ENCODE assay signal across 2 cellular contexts in the genomic region with DNA sequence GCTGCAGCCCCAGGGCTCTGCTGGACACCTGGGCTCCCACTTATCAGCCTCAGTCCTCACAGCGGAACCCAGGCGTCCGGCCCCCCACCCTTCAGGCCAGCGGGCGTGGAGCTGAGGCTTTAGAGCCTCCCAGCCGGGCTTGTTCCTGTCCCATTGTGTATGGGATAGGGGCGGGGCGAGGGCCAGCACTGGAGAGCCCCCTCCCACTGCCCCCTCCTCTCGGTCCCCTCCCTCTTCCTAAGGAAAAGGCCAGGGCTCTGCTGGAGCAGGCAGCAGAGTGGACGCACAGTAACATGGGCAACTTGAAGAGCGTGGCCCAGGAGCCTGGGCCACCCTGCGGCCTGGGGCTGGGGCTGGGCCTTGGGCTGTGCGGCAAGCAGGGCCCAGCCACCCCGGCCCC.
TF ChIP-seq lines count a peak whose summit lies in the region.

No MANE protein-coding gene starts in this region.

TF ChIP-seq in GM23338, 12 proteins besides CTCF, POLR2A, EP300 and RAD21 (continues in another document):
- TF ChIP-seq POLR2AphosphoS5 (IDR thresholded peaks at IDR 0.05; ENCODE audit: low read depth), result no peak
- TF ChIP-seq, protein P1, sequence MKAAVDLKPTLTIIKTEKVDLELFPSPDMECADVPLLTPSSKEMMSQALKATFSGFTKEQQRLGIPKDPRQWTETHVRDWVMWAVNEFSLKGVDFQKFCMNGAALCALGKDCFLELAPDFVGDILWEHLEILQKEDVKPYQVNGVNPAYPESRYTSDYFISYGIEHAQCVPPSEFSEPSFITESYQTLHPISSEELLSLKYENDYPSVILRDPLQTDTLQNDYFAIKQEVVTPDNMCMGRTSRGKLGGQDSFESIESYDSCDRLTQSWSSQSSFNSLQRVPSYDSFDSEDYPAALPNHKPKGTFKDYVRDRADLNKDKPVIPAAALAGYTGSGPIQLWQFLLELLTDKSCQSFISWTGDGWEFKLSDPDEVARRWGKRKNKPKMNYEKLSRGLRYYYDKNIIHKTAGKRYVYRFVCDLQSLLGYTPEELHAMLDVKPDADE (IDR thresholded peaks at IDR 0.05), result no peak
- no peak for TF ChIP-seq JUNB (IDR thresholded peaks at IDR 0.05; ENCODE audit: unreplicated experiment)
- no peak for TF ChIP-seq ZNF114 (CRISPR knock-in tag; IDR thresholded peaks at IDR 0.05)
- TF ChIP-seq CREB1 (CRISPR knock-in tag; IDR thresholded peaks at IDR 0.05; ENCODE audit: low read depth), result no peak
- TF ChIP-seq, protein P2, sequence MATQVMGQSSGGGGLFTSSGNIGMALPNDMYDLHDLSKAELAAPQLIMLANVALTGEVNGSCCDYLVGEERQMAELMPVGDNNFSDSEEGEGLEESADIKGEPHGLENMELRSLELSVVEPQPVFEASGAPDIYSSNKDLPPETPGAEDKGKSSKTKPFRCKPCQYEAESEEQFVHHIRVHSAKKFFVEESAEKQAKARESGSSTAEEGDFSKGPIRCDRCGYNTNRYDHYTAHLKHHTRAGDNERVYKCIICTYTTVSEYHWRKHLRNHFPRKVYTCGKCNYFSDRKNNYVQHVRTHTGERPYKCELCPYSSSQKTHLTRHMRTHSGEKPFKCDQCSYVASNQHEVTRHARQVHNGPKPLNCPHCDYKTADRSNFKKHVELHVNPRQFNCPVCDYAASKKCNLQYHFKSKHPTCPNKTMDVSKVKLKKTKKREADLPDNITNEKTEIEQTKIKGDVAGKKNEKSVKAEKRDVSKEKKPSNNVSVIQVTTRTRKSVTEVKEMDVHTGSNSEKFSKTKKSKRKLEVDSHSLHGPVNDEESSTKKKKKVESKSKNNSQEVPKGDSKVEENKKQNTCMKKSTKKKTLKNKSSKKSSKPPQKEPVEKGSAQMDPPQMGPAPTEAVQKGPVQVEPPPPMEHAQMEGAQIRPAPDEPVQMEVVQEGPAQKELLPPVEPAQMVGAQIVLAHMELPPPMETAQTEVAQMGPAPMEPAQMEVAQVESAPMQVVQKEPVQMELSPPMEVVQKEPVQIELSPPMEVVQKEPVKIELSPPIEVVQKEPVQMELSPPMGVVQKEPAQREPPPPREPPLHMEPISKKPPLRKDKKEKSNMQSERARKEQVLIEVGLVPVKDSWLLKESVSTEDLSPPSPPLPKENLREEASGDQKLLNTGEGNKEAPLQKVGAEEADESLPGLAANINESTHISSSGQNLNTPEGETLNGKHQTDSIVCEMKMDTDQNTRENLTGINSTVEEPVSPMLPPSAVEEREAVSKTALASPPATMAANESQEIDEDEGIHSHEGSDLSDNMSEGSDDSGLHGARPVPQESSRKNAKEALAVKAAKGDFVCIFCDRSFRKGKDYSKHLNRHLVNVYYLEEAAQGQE (IDR thresholded peaks at IDR 0.05; ENCODE audit: unreplicated experiment), result no peak
- TF ChIP-seq EZH2phosphoT487 (IDR thresholded peaks at IDR 0.05; ENCODE audit: unreplicated experiment), result no peak
- TF ChIP-seq EZH2 (IDR thresholded peaks at IDR 0.05; ENCODE audit: low read depth, unreplicated experiment), result no peak
- TF ChIP-seq, protein P3, sequence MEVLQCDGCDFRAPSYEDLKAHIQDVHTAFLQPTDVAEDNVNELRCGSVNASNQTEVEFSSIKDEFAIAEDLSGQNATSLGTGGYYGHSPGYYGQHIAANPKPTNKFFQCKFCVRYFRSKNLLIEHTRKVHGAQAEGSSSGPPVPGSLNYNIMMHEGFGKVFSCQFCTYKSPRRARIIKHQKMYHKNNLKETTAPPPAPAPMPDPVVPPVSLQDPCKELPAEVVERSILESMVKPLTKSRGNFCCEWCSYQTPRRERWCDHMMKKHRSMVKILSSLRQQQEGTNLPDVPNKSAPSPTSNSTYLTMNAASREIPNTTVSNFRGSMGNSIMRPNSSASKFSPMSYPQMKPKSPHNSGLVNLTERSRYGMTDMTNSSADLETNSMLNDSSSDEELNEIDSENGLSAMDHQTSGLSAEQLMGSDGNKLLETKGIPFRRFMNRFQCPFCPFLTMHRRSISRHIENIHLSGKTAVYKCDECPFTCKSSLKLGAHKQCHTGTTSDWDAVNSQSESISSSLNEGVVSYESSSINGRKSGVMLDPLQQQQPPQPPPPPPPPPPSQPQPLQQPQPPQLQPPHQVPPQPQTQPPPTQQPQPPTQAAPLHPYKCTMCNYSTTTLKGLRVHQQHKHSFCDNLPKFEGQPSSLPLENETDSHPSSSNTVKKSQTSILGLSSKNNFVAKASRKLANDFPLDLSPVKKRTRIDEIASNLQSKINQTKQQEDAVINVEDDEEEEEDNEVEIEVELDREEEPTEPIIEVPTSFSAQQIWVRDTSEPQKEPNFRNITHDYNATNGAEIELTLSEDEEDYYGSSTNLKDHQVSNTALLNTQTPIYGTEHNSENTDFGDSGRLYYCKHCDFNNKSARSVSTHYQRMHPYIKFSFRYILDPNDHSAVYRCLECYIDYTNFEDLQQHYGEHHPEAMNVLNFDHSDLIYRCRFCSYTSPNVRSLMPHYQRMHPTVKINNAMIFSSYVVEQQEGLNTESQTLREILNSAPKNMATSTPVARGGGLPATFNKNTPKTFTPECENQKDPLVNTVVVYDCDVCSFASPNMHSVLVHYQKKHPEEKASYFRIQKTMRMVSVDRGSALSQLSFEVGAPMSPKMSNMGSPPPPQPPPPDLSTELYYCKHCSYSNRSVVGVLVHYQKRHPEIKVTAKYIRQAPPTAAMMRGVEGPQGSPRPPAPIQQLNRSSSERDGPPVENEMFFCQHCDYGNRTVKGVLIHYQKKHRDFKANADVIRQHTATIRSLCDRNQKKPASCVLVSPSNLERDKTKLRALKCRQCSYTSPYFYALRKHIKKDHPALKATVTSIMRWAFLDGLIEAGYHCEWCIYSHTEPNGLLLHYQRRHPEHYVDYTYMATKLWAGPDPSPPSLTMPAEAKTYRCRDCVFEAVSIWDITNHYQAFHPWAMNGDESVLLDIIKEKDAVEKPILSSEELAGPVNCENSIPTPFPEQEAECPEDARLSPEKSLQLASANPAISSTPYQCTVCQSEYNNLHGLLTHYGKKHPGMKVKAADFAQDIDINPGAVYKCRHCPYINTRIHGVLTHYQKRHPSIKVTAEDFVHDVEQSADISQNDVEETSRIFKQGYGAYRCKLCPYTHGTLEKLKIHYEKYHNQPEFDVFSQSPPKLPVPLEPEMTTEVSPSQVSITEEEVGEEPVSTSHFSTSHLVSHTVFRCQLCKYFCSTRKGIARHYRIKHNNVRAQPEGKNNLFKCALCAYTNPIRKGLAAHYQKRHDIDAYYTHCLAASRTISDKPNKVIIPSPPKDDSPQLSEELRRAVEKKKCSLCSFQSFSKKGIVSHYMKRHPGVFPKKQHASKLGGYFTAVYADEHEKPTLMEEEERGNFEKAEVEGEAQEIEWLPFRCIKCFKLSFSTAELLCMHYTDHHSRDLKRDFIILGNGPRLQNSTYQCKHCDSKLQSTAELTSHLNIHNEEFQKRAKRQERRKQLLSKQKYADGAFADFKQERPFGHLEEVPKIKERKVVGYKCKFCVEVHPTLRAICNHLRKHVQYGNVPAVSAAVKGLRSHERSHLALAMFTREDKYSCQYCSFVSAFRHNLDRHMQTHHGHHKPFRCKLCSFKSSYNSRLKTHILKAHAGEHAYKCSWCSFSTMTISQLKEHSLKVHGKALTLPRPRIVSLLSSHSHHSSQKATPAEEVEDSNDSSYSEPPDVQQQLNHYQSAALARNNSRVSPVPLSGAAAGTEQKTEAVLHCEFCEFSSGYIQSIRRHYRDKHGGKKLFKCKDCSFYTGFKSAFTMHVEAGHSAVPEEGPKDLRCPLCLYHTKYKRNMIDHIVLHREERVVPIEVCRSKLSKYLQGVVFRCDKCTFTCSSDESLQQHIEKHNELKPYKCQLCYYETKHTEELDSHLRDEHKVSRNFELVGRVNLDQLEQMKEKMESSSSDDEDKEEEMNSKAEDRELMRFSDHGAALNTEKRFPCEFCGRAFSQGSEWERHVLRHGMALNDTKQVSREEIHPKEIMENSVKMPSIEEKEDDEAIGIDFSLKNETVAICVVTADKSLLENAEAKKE (CRISPR knock-in tag; IDR thresholded peaks at IDR 0.05), result no peak
- no peak for TF ChIP-seq ZNF331 (CRISPR knock-in tag; IDR thresholded peaks at IDR 0.05; ENCODE audit: low read depth)

TF ChIP-seq in endothelial cell of umbilical vein, 7 proteins besides CTCF, POLR2A, EP300 and RAD21:
- TF ChIP-seq POLR2AphosphoS5 (IDR thresholded peaks at IDR 0.05; ENCODE audit: insufficient read depth, low read depth, low read length) (peak; percentile 49), MYC (IDR thresholded peaks at IDR 0.05; ENCODE audit: low read depth, low read length) (no peak)
